In genomic region chr3:195385526-195385925, GRCh38 we compare ENCODE assay signal across 14 cellular contexts. TPM values are rescaled to one million over a fixed set of nuclear protein-coding genes. Genes with fewer than 3 reads are reported as not detected.
DNase-seq lines count a peak whose midpoint lies in the region; ATAC-seq, FAIRE-seq and TF ChIP-seq lines count a peak whose summit lies in the region.
"Had no signal": no experiment of that assay in that cellular context is flagged by ENCODE, and none has a peak within 500 bp of the region (broad histone marks: within the 10 kb centered on the region; RNA-seq: fewer than 3 reads in every experiment).

No MANE protein-coding gene starts in this region.

- intact Hi-C loops in kidney (cut with DNase I), result no loop called here

- H3K4me1 Mint-ChIP-seq in naive thymus-derived CD8-positive, alpha-beta T cell, result peaks cover 13 to 56% (median 47%) of the 10 kb centered on the region in 4 donors

- TF ChIP-seq CTCF in epithelial cell of esophagus (IDR thresholded peaks at IDR 0.05; ENCODE audit: insufficient read depth, low read depth, low read length, missing control alignments) (no peak), tibial nerve (IDR thresholded peaks at IDR 0.05) (no peak), kidney (IDR thresholded peaks at IDR 0.05; ENCODE audit: borderline replicate concordance, extremely low read depth, insufficient read depth) (no peak)

- peaks cover 2 to 56% (median 5%) of the 10 kb centered on the region in 3 donors for H3K36me3 Mint-ChIP-seq in naive thymus-derived CD8-positive, alpha-beta T cell

- H3K27ac ChIP-seq in tibial nerve, result no peak overlapping the region
- H3K27ac ChIP-seq in kidney (ENCODE audit: low read depth in 2 of 2, low read length in 2 of 2), result no peak overlapping the region

- ATAC-seq in naive thymus-derived CD8-positive, alpha-beta T cell, result no peak
- ATAC-seq: effector memory CD8-positive, alpha-beta T cell; left lobe of liver; right cardiac atrium had no signal

- TF ChIP-seq EP300 in tibial nerve (IDR thresholded peaks at IDR 0.05), result no peak

- TF ChIP-seq POLR2A in tibial nerve (IDR thresholded peaks at IDR 0.05), result no peak

- no peak overlapping the region for H3K4me3 ChIP-seq in epithelial cell of esophagus (ENCODE audit: low read length)
- no peak overlapping the region for H3K4me3 ChIP-seq in tibial nerve
- H3K4me3 ChIP-seq in kidney (ENCODE audit: low read length in 2 of 2), result no peak overlapping the region

- POLR2A ChIA-PET in naive thymus-derived CD8-positive, alpha-beta T cell (lab: Charles Lee), result interaction anchor here (0.7 kb wide), 1 partner anchor 19 kb away, joined by 3 read pairs; no protein-coding TSS in a partner anchor

- no peak overlapping the region for H3K9ac ChIP-seq in kidney (ENCODE audit: low read length in 2 of 2)

- DNase-seq in EL, result peak; percentile 69
- peak; percentile 47 for DNase-seq in OCI-M1 (lab: John Stamatoyannopoulos, UW)
- DNase-seq in epithelial cell of esophagus (ENCODE audit: low read depth), result peak; percentile 18
- no peak for DNase-seq in naive thymus-derived CD8-positive, alpha-beta T cell
- no peak for DNase-seq in tibial nerve (ENCODE audit: low spot score in 2 of 2)
- DNase-seq in kidney, result no peak
- DNase-seq in activated gamma-delta T cell (lab: John Stamatoyannopoulos, UW), result no peak
- DNase-seq in NK-92 treated with Interleukin-12 subunit alpha and Interleukin-12 subunit beta, amount 100 ng/mL, for 24 hours (lab: John Stamatoyannopoulos, UW), result no peak
- DNase-seq: activated naive CD4-positive, alpha-beta T cell treated with anti-CD3 and anti-CD28 coated beads, Interleukin-2, amount 10 ng/mL, durations not matched to agents 7 days and 5 days; effector memory CD8-positive, alpha-beta T cell; Karpas-422; right cardiac atrium; SHP77 treated with DMSO at 0.1 percent for 48 hours had no signal

- FAIRE-seq in kidney (lab: Jason Lieb, UNC), result no peak

- peaks cover 0 to 18% (median 0%) of the 10 kb centered on the region in 3 donors for H3K36me3 ChIP-seq in tibial nerve
- H3K36me3 ChIP-seq in kidney (ENCODE audit: control insufficient read depth in 1 of 2, insufficient read depth in 2 of 2, low read length in 2 of 2), result no peaks in the 10 kb centered on the region

- WGBS in tibial nerve, 2 donors, result 62 to 76% methylated on average over 2 of the region's 2 CpGs

- H3K4me1 ChIP-seq in tibial nerve (peaks cover 0 to 16% (median 0%) of the 10 kb centered on the region in 4 donors), kidney (ENCODE audit: control insufficient read depth in 1 of 2, insufficient read depth in 1 of 2, low read depth in 1 of 2, low read length in 2 of 2) (no peaks in the 10 kb centered on the region)

- no peaks in the 10 kb centered on the region for H3K9me3 Mint-ChIP-seq in naive thymus-derived CD8-positive, alpha-beta T cell
- H3K9me3 Mint-ChIP-seq: activated naive CD4-positive, alpha-beta T cell treated with anti-CD3 and anti-CD28 coated beads, Interleukin-2, amount 10 ng/mL, durations not matched to agents 7 days and 5 days; effector memory CD8-positive, alpha-beta T cell had no signal

- no peaks in the 10 kb centered on the region for H3K9me3 ChIP-seq in tibial nerve
- no peaks in the 10 kb centered on the region for H3K9me3 ChIP-seq in kidney (ENCODE audit: control insufficient read depth in 1 of 2, low read length in 2 of 2)

- H3K27me3 ChIP-seq in tibial nerve, result no peaks in the 10 kb centered on the region

- H3K27me3 Mint-ChIP-seq in naive thymus-derived CD8-positive, alpha-beta T cell, result no peaks in the 10 kb centered on the region
- H3K27me3 Mint-ChIP-seq: activated naive CD4-positive, alpha-beta T cell treated with anti-CD3 and anti-CD28 coated beads, Interleukin-2, amount 10 ng/mL, durations not matched to agents 7 days and 5 days; effector memory CD8-positive, alpha-beta T cell had no signal

- H3K27ac Mint-ChIP-seq in naive thymus-derived CD8-positive, alpha-beta T cell, result peak overlapping the region in 6 of 10 donors; percentile 10 to 63 (median 21)
- H3K27ac Mint-ChIP-seq: activated naive CD4-positive, alpha-beta T cell treated with anti-CD3 and anti-CD28 coated beads, Interleukin-2, amount 10 ng/mL, durations not matched to agents 7 days and 5 days had no signal

- H3K4me3 Mint-ChIP-seq in naive thymus-derived CD8-positive, alpha-beta T cell, result no peak overlapping the region
- H3K4me3 Mint-ChIP-seq: activated naive CD4-positive, alpha-beta T cell treated with anti-CD3 and anti-CD28 coated beads, Interleukin-2, amount 10 ng/mL, durations not matched to agents 7 days and 5 days; effector memory CD8-positive, alpha-beta T cell had no signal

RNA-seq across cellular contexts. Expression of gene ACAP2, which starts 57.3 kb away (rescaled TPM):
- 10 to 100 TPM; 78.7 to 81.0 TPM for total RNA-seq in naive thymus-derived CD8-positive, alpha-beta T cell
- polyA plus RNA-seq in naive thymus-derived CD8-positive, alpha-beta T cell, result 10 to 100 TPM; 36.7 to 49.6 (median 49.5) TPM
- total RNA-seq in tibial nerve (10 to 100 TPM; 53.5 to 69.8 (median 62.5) TPM), kidney (50.1 TPM)
- 4.6 TPM for polyA plus RNA-seq in kidney (ENCODE audit: insufficient read depth, low read depth, low replicate concordance)

Comparison
In these comparisons a context has a peak if more than half of its experiments do, and no peak if none do; other contexts are left out.
1. DNase-seq: peak in EL (single experiment), OCI-M1 (single experiment) and epithelial cell of esophagus (single experiment); none in naive thymus-derived CD8-positive, alpha-beta T cell (0 of 10), tibial nerve (0 of 2), kidney (single experiment), activated gamma-delta T cell (single experiment) and NK-92 treated with Interleukin-12 subunit alpha and Interleukin-12 subunit beta, amount 100 ng/mL, for 24 hours (single experiment).